ENCODE assay signal across 28 cellular contexts in genomic region chr5:66413931-66414330, GRCh38.
"Had no signal": no experiment of that assay in that cellular context is flagged by ENCODE, and none has a peak within 500 bp of the region (broad histone marks: within the 10 kb centered on the region; RNA-seq: fewer than 3 reads in every experiment).

No MANE protein-coding gene starts in this region.

- H3K27me3 ChIP-seq: ascending aorta, breast epithelium, cardiac muscle cell, dorsolateral prefrontal cortex had no signal

- H3K4me3 ChIP-seq: ascending aorta, breast epithelium, cardiac muscle cell, coronary artery, dorsolateral prefrontal cortex had no signal

- H3K4me1 ChIP-seq: ascending aorta, breast epithelium had no signal

- H3K36me3 ChIP-seq: ascending aorta, breast epithelium, cardiac muscle cell had no signal

- H3K9me3 ChIP-seq: ascending aorta had no signal

- H3K27ac ChIP-seq: ascending aorta, breast epithelium, cardiac muscle cell, coronary artery, dorsolateral prefrontal cortex had no signal

- DNase-seq: activated CD4-positive, alpha-beta memory T cell treated with anti-CD3 and anti-CD28 coated beads for 36 hours; activated CD4-positive, alpha-beta T cell treated with anti-CD3 and anti-CD28 coated beads for 36 hours; activated CD4-positive, alpha-beta T cell treated with anti-CD3 and anti-CD28 coated beads, Interleukin-2, amount 10 ng/mL, durations not matched to agents 24 days and 14 days; activated CD4-positive, CD25-positive, alpha-beta regulatory T cell; activated CD4-positive, CD25-positive, alpha-beta regulatory T cell treated with anti-CD3 and anti-CD28 coated beads, Interleukin-2, amount 50 U/mL, for 72 hours; activated CD8-positive, alpha-beta memory T cell treated with anti-CD3 and anti-CD28 coated beads, Interleukin-2, amount 10 ng/mL, durations not matched to agents 7 days and 5 days; activated CD8-positive, alpha-beta memory T cell treated with anti-CD3 and anti-CD28 coated beads, Interleukin-2, amount 50 U/mL, for 4 hours; activated CD8-positive, alpha-beta T cell treated with anti-CD3 and anti-CD28 coated beads, Interleukin-2, amount 10 ng/mL, durations not matched to agents 7 days and 5 days; activated gamma-delta T cell; activated naive CD4-positive, alpha-beta T cell; activated naive CD4-positive, alpha-beta T cell treated with anti-CD3 and anti-CD28 coated beads, Interleukin-2, amount 10 ng/mL, durations not matched to agents 7 days and 5 days; activated naive CD8-positive, alpha-beta T cell treated with anti-CD3 and anti-CD28 coated beads, Interleukin-2, amount 10 ng/mL, durations not matched to agents 7 days and 5 days; activated T-cell treated with anti-CD3 and anti-CD28 coated beads, Interleukin-2, amount 50 U/mL, for 1 hour; activated T-cell treated with anti-CD3 and anti-CD28 coated beads, Interleukin-2, amount 50 U/mL, for 48 hours; effector memory CD4-positive, alpha-beta T cell; endodermal cell; foreskin fibroblast; head of caudate nucleus; T-helper 1 cell; T-helper 17 cell; T1000 had no signal

- ATAC-seq: activated CD4-positive, alpha-beta T cell treated with anti-CD3 and anti-CD28 coated beads for 36 hours; activated CD8-positive, alpha-beta memory T cell treated with anti-CD3 and anti-CD28 coated beads, Interleukin-2, amount 10 ng/mL, durations not matched to agents 7 days and 5 days; activated CD8-positive, alpha-beta T cell treated with anti-CD3 and anti-CD28 coated beads, Interleukin-2, amount 10 ng/mL, durations not matched to agents 7 days and 5 days; activated naive CD4-positive, alpha-beta T cell treated with anti-CD3 and anti-CD28 coated beads, Interleukin-2, amount 50 U/mL, for 72 hours; esophagus mucosa; T-helper 17 cell had no signal
